ENCODE assay signal across 13 cellular contexts in the genomic region with DNA sequence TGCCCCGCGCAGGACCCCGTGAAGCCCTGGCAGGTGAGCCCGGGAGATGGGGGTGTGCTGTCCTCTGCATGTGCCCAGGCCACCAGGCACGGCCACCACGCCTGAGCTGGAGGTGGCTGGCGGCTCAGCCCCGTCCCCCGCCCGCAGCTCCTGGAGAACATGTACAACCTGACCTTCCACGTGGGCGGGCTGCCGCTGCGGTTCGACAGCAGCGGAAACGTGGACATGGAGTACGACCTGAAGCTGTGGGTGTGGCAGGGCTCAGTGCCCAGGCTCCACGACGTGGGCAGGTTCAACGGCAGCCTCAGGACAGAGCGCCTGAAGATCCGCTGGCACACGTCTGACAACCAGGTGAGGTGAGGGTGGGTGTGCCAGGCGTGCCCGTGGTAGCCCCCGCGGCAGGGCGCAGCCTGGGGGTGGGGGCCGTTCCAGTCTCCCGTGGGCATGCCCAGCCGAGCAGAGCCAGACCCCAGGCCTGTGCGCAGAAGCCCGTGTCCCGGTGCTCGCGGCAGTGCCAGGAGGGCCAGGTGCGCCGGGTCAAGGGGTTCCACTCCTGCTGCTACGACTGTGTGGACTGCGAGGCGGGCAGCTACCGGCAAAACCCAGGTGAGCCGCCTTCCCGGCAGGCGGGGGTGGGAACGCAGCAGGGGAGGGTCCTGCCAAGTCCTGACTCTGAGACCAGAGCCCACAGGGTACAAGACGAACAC. TPM values are rescaled to one million over a fixed set of nuclear protein-coding genes. Genes with fewer than 3 reads are reported as not detected.
DNase-seq lines count a peak whose midpoint lies in the region; ATAC-seq and TF ChIP-seq lines count a peak whose summit lies in the region.
"Had no signal": no experiment of that assay in that cellular context is flagged by ENCODE, and none has a peak within 500 bp of the region (broad histone marks: within the 10 kb centered on the region; RNA-seq: fewer than 3 reads in every experiment).

No MANE protein-coding gene starts in this region.

- in situ Hi-C loops in gastrocnemius medialis (cut with MboI; ENCODE audit: low sequenced_read_pairs in 4 of 4) = no loop called here

- TF ChIP-seq CTCF in gastrocnemius medialis (IDR thresholded peaks at IDR 0.05 in 4 of 5, conservative IDR thresholded peaks at IDR 0.05 in 1 of 5) = no peak

- peak; percentile 79 for DNase-seq in DMS53 (lab: John Stamatoyannopoulos, UW)
- no peak for DNase-seq in DMS53 treated with DMSO at 0.1 percent for 48 hours (lab: John Stamatoyannopoulos, UW; ENCODE audit: unreplicated experiment)
- DNase-seq in gastrocnemius medialis = peak in 1 of 2 donors; percentile 68
- DNase-seq in stimulated activated CD4-positive, alpha-beta T cell treated with anti-CD3 and anti-CD28 coated beads, Interleukin-1b, Interleukin-23, amount 100 ng/mL, for 48 hours = no peak
- DNase-seq in T-helper 9 cell = no peak
- DNase-seq: activated CD4-positive, alpha-beta T cell treated with anti-CD3 and anti-CD28 coated beads for 1 hour; activated naive CD4-positive, alpha-beta T cell treated with anti-CD3 and anti-CD28 coated beads for 36 hours; Kasumi-1; NCI-H1694 treated with DMSO at 0.1 percent for 48 hours; NCI-H526 treated with DMSO at 0.1 percent for 48 hours; stimulated activated CD4-positive, alpha-beta T cell treated with anti-CD3 and anti-CD28 coated beads, Interleukin-4, amount 100 ng/mL, for 4 hours had no signal

- intact Hi-C loops in gastrocnemius medialis (cut with DNase I; ENCODE audit: low total_unique reads) = no loop called here

- no peak overlapping the region for H3K4me3 ChIP-seq in gastrocnemius medialis

- peaks cover 0 to 23% of the 10 kb centered on the region in 2 donors for H3K36me3 ChIP-seq in gastrocnemius medialis

- H3K27ac ChIP-seq in gastrocnemius medialis = peak overlapping the region in 3 of 4 donors; percentile 37 to 43 (median 37)
- H3K27ac ChIP-seq: neutrophil had no signal

- TF ChIP-seq POLR2A in gastrocnemius medialis (IDR thresholded peaks at IDR 0.05) = no peak

- H3K27me3 ChIP-seq in gastrocnemius medialis = no peaks in the 10 kb centered on the region
- H3K27me3 ChIP-seq: neutrophil had no signal

- ATAC-seq in esophagus mucosa (peak; percentile 66), gastrocnemius medialis (peak; percentile 22 to 23)

- H3K4me1 ChIP-seq in gastrocnemius medialis = peaks cover 21 to 27% of the 10 kb centered on the region in 2 donors

- H3K9me3 ChIP-seq in gastrocnemius medialis = no peaks in the 10 kb centered on the region
- H3K9me3 ChIP-seq: neutrophil had no signal

RNA-seq across cellular contexts. Expression of a gene that starts 1.8 kb away (rescaled TPM):
- 0.56 TPM for total RNA-seq in esophagus mucosa
- under 1 TPM in 2 of 4 donors, not detected in 2; 0.20 to 0.44 TPM for total RNA-seq in gastrocnemius medialis

RNA-seq across cellular contexts. Expression of a gene that starts 8.3 kb away (rescaled TPM):
- total RNA-seq in esophagus mucosa (25.1 TPM), gastrocnemius medialis (10 to 100 TPM; 22.7 to 64.9 (median 34.0) TPM)

RNA-seq across cellular contexts. Expression of a gene that starts 8.5 kb away (rescaled TPM):
- total RNA-seq in esophagus mucosa (54.0 TPM), gastrocnemius medialis (10 to 100 TPM; 74.0 to 94.4 (median 84.7) TPM)

RNA-seq across cellular contexts. Expression of a gene that starts 16.3 kb away (rescaled TPM):
- total RNA-seq in esophagus mucosa (48.5 TPM), gastrocnemius medialis (100 to 1,000 TPM; 196 to 311 (median 258) TPM)

RNA-seq across cellular contexts. Expression of a gene that starts 24.5 kb away (rescaled TPM):
- total RNA-seq in esophagus mucosa (23.0 TPM), gastrocnemius medialis (10 to 100 TPM in 2 of 4 donors, 1 to 10 TPM in 2; 6.2 to 13.1 (median 9.5) TPM)
